8 cellular contexts compared by ENCODE assay signal in genomic region chr1:52006081-52006553, GRCh38. TPM values are rescaled to one million over a fixed set of nuclear protein-coding genes. Genes with fewer than 3 reads are reported as not detected.
DNase-seq lines count a peak whose midpoint lies in the region; ATAC-seq and TF ChIP-seq lines count a peak whose summit lies in the region.
"Not testable (repeated sequence)": the region's sequence is repeated elsewhere in the genome, so short reads cannot be mapped to it uniquely, and the experiment has no call there.
"Had no signal": no experiment of that assay in that cellular context is flagged by ENCODE, and none has a peak within 500 bp of the region (broad histone marks: within the 10 kb centered on the region; RNA-seq: fewer than 3 reads in every experiment).

No MANE protein-coding gene starts in this region.

- peak overlapping the region; percentile 62 for H3K4me2 ChIP-seq in GM23338

- H3K4me1 ChIP-seq in GM23338 (ENCODE audit: insufficient read depth) (peaks cover 26% of the 10 kb centered on the region), iPS-20b (ENCODE audit: insufficient read depth, low read length) (peaks cover 20% of the 10 kb centered on the region)

- H3K27me3 Mint-ChIP-seq in GM23338 (ENCODE audit: insufficient read depth, low read depth, poor library complexity); mesothelial cell of epicardium (ENCODE audit: low read depth): not testable (repeated sequence)

- H3K9me3 ChIP-seq in iPS-20b (ENCODE audit: insufficient read depth, low read depth, low read length): not testable (repeated sequence)

- H3K79me2 ChIP-seq in GM23338 (replicated peaks; ENCODE audit: insufficient read depth): not testable (repeated sequence)

- peak overlapping the region; percentile 98 for H3K27ac ChIP-seq in GM23338 (ENCODE audit: low read depth)
- H3K27ac ChIP-seq in epithelial cell of prostate: peak overlapping the region; percentile 29
- not testable (repeated sequence) for H3K27ac ChIP-seq in iPS-20b (ENCODE audit: low read length)

- H3K9me2 ChIP-seq in GM23338 (ENCODE audit: insufficient read depth): not testable (repeated sequence)

- H3K4me3 Mint-ChIP-seq in GM23338, mesothelial cell of epicardium: not testable (repeated sequence)

- DNase-seq in GM23338 (ENCODE audit: low spot score); epithelial cell of prostate (ENCODE audit: low read depth, low spot score); mesothelial cell of epicardium (ENCODE audit: low spot score in 2 of 2, unreplicated experiment in 2 of 2): not testable (repeated sequence)
- DNase-seq in NCI-H524 treated with DMSO at 0.1 percent for 48 hours (lab: John Stamatoyannopoulos, UW): peak; percentile 30
- peak; percentile 24 for DNase-seq in amniotic epithelial cell (ENCODE audit: low read depth)
- DNase-seq in renal cortical epithelial cell (ENCODE audit: low read depth): peak; percentile 76

- peak overlapping the region; percentile 23; the same call in 1 of the 2 replicates for H3K4me3 ChIP-seq in GM23338
- H3K4me3 ChIP-seq in iPS-20b (ENCODE audit: low read length): not testable (repeated sequence)

- peak overlapping the region; percentile 97 for H2AFZ ChIP-seq in GM23338

- H3K4me1 Mint-ChIP-seq in GM23338: peaks cover 21% of the 10 kb centered on the region
- H3K4me1 Mint-ChIP-seq in mesothelial cell of epicardium: peaks cover 20% of the 10 kb centered on the region

- H3K27ac Mint-ChIP-seq in GM23338: peak overlapping the region; percentile 70
- peak overlapping the region; percentile 77 for H3K27ac Mint-ChIP-seq in mesothelial cell of epicardium

- H3K36me3 ChIP-seq in GM23338 (ENCODE audit: insufficient read depth); iPS-20b (ENCODE audit: insufficient read depth, low read depth, low read length): not testable (repeated sequence)

- peak overlapping the region; percentile 53 for H3K9ac ChIP-seq in iPS-20b (ENCODE audit: low read depth, low read length)

- H3K9me3 Mint-ChIP-seq in GM23338, mesothelial cell of epicardium: not testable (repeated sequence)

- H4K20me1 ChIP-seq in GM23338 (replicated peaks; ENCODE audit: insufficient read depth): not testable (repeated sequence)

- H3K27me3 ChIP-seq in GM23338 (ENCODE audit: insufficient read depth); iPS-20b (ENCODE audit: insufficient read depth, low read length): not testable (repeated sequence)

- TF ChIP-seq CTCF in GM23338 (conservative IDR thresholded peaks at IDR 0.05; ENCODE audit: low read depth in 2 of 2); mesothelial cell of epicardium (IDR thresholded peaks at IDR 0.05; ENCODE audit: unreplicated experiment): not testable (repeated sequence)

- not testable (repeated sequence) for ATAC-seq in GM23338

- H3K36me3 Mint-ChIP-seq in GM23338 (ENCODE audit: low read depth); mesothelial cell of epicardium: not testable (repeated sequence)

- not testable (repeated sequence) for H3F3A ChIP-seq in GM23338 (replicated peaks; ENCODE audit: low read depth)

RNA-seq across cellular contexts. Expression of gene RAB3B, which starts 15.6 kb away (rescaled TPM):
- total RNA-seq in GM23338 (2014; rRNA removed; shearing (Covaris generic)): 34.6 and 37.9 TPM in 2 replicates
- polyA plus RNA-seq in GM23338 (2016; fragmentation: Nextera tagmentation; extraction: Ambion mirVana): 16.3 and 18.3 TPM in 2 replicates
- total RNA-seq in mesothelial cell of epicardium (3.8 to 4.0 TPM (median 3.9 TPM) in 3 replicates), renal cortical epithelial cell (15.6 and 33.9 TPM in 2 replicates)
- polyA plus RNA-seq: IgD-negative memory B cell had no signal

RNA-seq across cellular contexts. Expression of gene KTI12, which starts 27.5 kb away (rescaled TPM):
- total RNA-seq in GM23338 (2014; rRNA removed; shearing (Covaris generic)): 12.0 and 13.0 TPM in 2 replicates
- polyA plus RNA-seq in GM23338 (2016; fragmentation: Nextera tagmentation; extraction: Ambion mirVana): 8.7 and 9.5 TPM in 2 replicates
- total RNA-seq in mesothelial cell of epicardium (8.2 to 9.4 TPM (median 8.5 TPM) in 3 replicates), renal cortical epithelial cell (14.1 and 15.4 TPM in 2 replicates)

RNA-seq across cellular contexts. Expression of gene TXNDC12, which starts 48.9 kb away (rescaled TPM):
- total RNA-seq in GM23338 (2014; rRNA removed; shearing (Covaris generic)): 60.9 and 68.9 TPM in 2 replicates
- 88.2 and 96.6 TPM in 2 replicates for polyA plus RNA-seq in GM23338 (2016; fragmentation: Nextera tagmentation; extraction: Ambion mirVana)
- 46.7 to 53.9 TPM (median 47.8 TPM) in 3 replicates for total RNA-seq in mesothelial cell of epicardium
- 36.1 and 55.7 TPM in 2 replicates for total RNA-seq in renal cortical epithelial cell

RNA-seq across cellular contexts. Expression of gene BTF3L4, which starts 50.0 kb away (rescaled TPM):
- 112 and 131 TPM in 2 replicates for total RNA-seq in GM23338 (2014; rRNA removed; shearing (Covaris generic))
- polyA plus RNA-seq in GM23338 (2016; fragmentation: Nextera tagmentation; extraction: Ambion mirVana): 149 and 154 TPM in 2 replicates
- total RNA-seq in mesothelial cell of epicardium (74.0 to 78.1 TPM (median 76.3 TPM) in 3 replicates), renal cortical epithelial cell (46.1 and 104 TPM in 2 replicates)
